In the genomic region with DNA sequence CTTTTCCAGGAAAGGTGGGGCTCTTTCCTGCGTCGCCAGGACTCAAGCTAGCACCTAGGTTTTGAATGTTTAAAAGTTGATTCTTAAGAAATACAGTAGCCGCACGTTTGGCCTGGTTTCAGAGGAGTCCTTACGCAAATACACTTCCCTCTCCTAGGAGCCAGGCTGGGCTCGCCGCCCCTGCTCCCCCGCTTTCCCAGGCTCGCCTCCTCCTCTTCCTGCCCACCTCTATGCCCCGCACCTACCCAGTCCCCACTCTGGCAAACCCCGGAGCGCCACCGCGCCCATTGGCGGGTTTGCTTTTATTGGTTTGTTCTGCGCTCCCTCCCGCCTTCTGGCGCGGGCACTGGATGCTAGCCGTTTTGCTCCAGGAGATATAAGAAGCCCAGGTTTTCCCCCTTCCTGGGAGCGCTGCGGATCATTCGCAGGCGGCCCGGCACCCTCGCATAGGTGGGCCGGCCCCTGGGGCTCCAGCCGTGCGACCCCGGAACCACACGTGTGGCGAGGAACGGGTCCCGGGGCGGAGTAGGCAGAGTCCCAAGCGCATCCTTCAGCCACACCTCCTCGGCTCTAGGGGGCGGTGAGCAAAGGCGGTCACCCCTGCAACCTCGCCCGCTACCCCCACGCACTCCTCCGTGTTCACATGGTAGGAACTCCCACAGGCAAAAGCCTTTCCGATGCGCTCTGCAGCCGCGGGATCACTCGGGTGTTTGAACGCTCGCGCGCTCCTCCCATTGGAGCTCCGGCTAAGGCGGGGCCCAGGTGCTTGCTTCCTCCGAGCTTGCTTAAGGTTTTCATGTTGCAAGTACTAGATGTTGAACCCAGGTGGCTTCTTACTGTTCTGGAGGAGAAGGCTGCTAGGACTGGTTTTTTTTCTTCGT, we compare ENCODE assay signal across 8 cellular contexts.
DNase-seq lines count a peak whose midpoint lies in the region; ATAC-seq and TF ChIP-seq lines count a peak whose summit lies in the region.

No MANE protein-coding gene starts in this region.

- DNase-seq in GM13977 (ENCODE audit: low spot score) (peak; percentile 75), NCI-H69 (lab: John Stamatoyannopoulos, UW) (peak; percentile 93), esophagus muscularis mucosa (ENCODE audit: extremely low spot score) (no peak), nephron progenitor cell (peak; percentile 82), transverse colon (peak; percentile 86)
- DNase-seq in activated CD8-positive, alpha-beta memory T cell treated with anti-CD3 and anti-CD28 coated beads, Interleukin-2, amount 50 U/mL, for 48 hours: peak; percentile 84

- in situ Hi-C loops in GM13977 (cut with MboI; ENCODE audit: low pct_unique_long_range_greater_than_20kb, low sequenced_read_pairs, unreplicated experiment): no loop called here
- in situ Hi-C loops in transverse colon (cut with MboI; ENCODE audit: low pct_ligation_motif_present in 1 of 4, low pct_unique_long_range_greater_than_20kb in 1 of 4, low sequenced_read_pairs in 3 of 4): no loop called here

- H3K27ac Mint-ChIP-seq in nephron progenitor cell: no peak overlapping the region

- H3K4me1 Mint-ChIP-seq in nephron progenitor cell: peaks cover 22% of the 10 kb centered on the region

- TF ChIP-seq EP300 in esophagus muscularis mucosa (IDR thresholded peaks at IDR 0.05) (no peak), transverse colon (IDR thresholded peaks at IDR 0.05; ENCODE audit: low read depth) (no peak)

- H3K27me3 ChIP-seq in esophagus muscularis mucosa (peaks cover 6 to 67% (median 39%) of the 10 kb centered on the region in 4 donors), transverse colon (peaks cover 27% of the 10 kb centered on the region)

- H3K9me3 ChIP-seq in esophagus muscularis mucosa (no peaks in the 10 kb centered on the region), transverse colon (no peaks in the 10 kb centered on the region)

- intact Hi-C loops in esophagus muscularis mucosa (cut with DNase I): loop anchor here (5.0 kb wide), 1 partner anchor 42 kb away; no protein-coding TSS in a partner anchor
- intact Hi-C loops in transverse colon (cut with DNase I; ENCODE audit: low total_unique reads): no loop called here

- H3K4me3 ChIP-seq in esophagus muscularis mucosa (peak overlapping the region; percentile 66 to 84 (median 71)), transverse colon (peak overlapping the region; percentile 11 to 85 (median 63))

- H3K36me3 ChIP-seq in esophagus muscularis mucosa (no peaks in the 10 kb centered on the region), transverse colon (no peaks in the 10 kb centered on the region)

- no peak for TF ChIP-seq CTCF in GM13977 (IDR thresholded peaks at IDR 0.05; ENCODE audit: extremely low read depth, insufficient read depth, missing control alignments)
- no peak for TF ChIP-seq CTCF in esophagus muscularis mucosa (IDR thresholded peaks at IDR 0.05)
- TF ChIP-seq CTCF in nephron progenitor cell (IDR thresholded peaks at IDR 0.05): peak; percentile 12
- no peak for TF ChIP-seq CTCF in transverse colon (IDR thresholded peaks at IDR 0.05)

- H3K27ac ChIP-seq in esophagus muscularis mucosa (replicated peaks in 1 of 4): no peak overlapping the region
- peak overlapping the region; percentile 89 to 97 (median 90) for H3K27ac ChIP-seq in transverse colon

- H3K4me1 ChIP-seq in esophagus muscularis mucosa (peaks cover 30 to 45% (median 35%) of the 10 kb centered on the region in 4 donors), transverse colon (peaks cover 0 to 40% (median 24%) of the 10 kb centered on the region in 4 donors)

- H3K27me3 Mint-ChIP-seq in nephron progenitor cell (ENCODE audit: low read depth, poor library complexity): peaks cover 98% of the 10 kb centered on the region

- no peaks in the 10 kb centered on the region for H3K36me3 Mint-ChIP-seq in nephron progenitor cell (ENCODE audit: low read depth)

- WGBS in esophagus muscularis mucosa: 2% methylated on average over 43 of the region's 56 CpGs
- 0 to 1% methylated on average over 8 to 47 of the region's 56 CpGs for WGBS in transverse colon (ENCODE audit: low coverage in 1 of 2), 2 donors

- peak overlapping the region; percentile 86 for H3K4me3 Mint-ChIP-seq in nephron progenitor cell

- peaks cover 11% of the 10 kb centered on the region for H3K9me3 Mint-ChIP-seq in nephron progenitor cell

- TF ChIP-seq POLR2A in esophagus muscularis mucosa (IDR thresholded peaks at IDR 0.05; ENCODE audit: low read depth) (no peak), transverse colon (IDR thresholded peaks at IDR 0.05) (peak; percentile 19)

- ATAC-seq in HG02885 (IDR thresholded peaks at IDR 0.05; ENCODE audit: poor library complexity, unreplicated experiment) (peak; percentile 38), HG03135 (IDR thresholded peaks at IDR 0.05; ENCODE audit: unreplicated experiment) (no peak)

Comparison
In these comparisons a context has a peak if more than half of its experiments do, and no peak if none do; other contexts are left out.
1. H3K27ac ChIP-seq: peak in transverse colon (4 of 4); none in esophagus muscularis mucosa (0 of 4).